In the genomic region with DNA sequence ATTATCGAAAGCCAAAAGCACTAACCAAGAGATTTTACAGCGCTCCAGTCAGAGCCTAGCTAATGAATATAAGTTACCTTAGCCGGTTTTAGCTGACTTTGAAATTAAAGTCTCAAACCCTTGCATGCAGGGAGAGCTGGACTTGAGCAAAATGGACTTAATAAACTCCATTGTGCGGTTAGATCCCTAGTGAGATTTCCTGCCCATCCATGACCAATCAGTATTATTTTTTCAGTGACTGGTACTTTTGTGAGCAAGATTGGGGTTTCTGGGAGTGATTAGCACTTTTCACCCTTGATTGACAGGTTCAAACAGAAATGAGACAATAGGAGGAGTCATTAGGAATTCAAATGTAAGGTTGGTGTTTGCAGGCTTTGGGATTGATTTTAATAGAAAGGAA, we compare ENCODE assay signal across 24 cellular contexts.
"Had no signal": no experiment of that assay in that cellular context is flagged by ENCODE, and none has a peak within 500 bp of the region (broad histone marks: within the 10 kb centered on the region; RNA-seq: fewer than 3 reads in every experiment).

No MANE protein-coding gene starts in this region.

- H3K4me3 ChIP-seq: esophagus squamous epithelium, mucosa of descending colon, SK-N-MC, thyroid gland had no signal

- H3K27me3 ChIP-seq: esophagus squamous epithelium, thyroid gland had no signal

- H3K4me3 Mint-ChIP-seq: activated B cell treated with CpG ODN at 0.5 μM for 24 hours; activated CD8-positive, alpha-beta T cell treated with anti-CD3 and anti-CD28 coated beads for 36 hours; activated naive CD8-positive, alpha-beta T cell treated with anti-CD3 and anti-CD28 coated beads, Interleukin-2, amount 10 ng/mL, durations not matched to agents 7 days and 5 days; activated T-cell treated with anti-CD3 and anti-CD28 coated beads, Interleukin-2, amount 50 U/mL, for 24 hours; memory B cell; naive B cell; T-helper 2 cell treated with Interferon-gamma antibody and Interleukin-4, amounts not matched to agents 5 μg/mL and 100 μg/mL, for 36 hours had no signal

- H3K27ac ChIP-seq: esophagus squamous epithelium, SK-N-MC, thyroid gland had no signal

- DNase-seq: activated B cell treated with CpG ODN at 0.5 μM for 24 hours; activated CD4-positive, alpha-beta T cell treated with anti-CD3 and anti-CD28 coated beads for 48 hours; activated CD8-positive, alpha-beta T cell treated with anti-CD3 and anti-CD28 coated beads for 36 hours; activated naive CD4-positive, alpha-beta T cell treated with Interleukin-2 at 50 U/mL for 16 hours; activated naive CD8-positive, alpha-beta T cell treated with anti-CD3 and anti-CD28 coated beads, Interleukin-2, amount 10 ng/mL, durations not matched to agents 7 days and 5 days; activated T-cell treated with anti-CD3 and anti-CD28 coated beads, Interleukin-2, amount 50 U/mL, for 24 hours; amygdala; cerebellar nuclear complex; cortex of kidney; effector CD8-positive, alpha-beta T cell; esophagus squamous epithelium; hippocampal formation; kidney; mucosa of descending colon; naive B cell; occipital lobe; posterior cingulate gyrus; stimulated activated CD8-positive, alpha-beta memory T cell treated with anti-CD3 and anti-CD28 coated beads, Interleukin-4, amount 100 ng/mL, for 48 hours; stimulated activated naive CD4-positive, alpha-beta T cell treated with Interleukin-2 at 50 U/mL for 16 hours; thyroid gland had no signal

- H3K4me1 ChIP-seq: esophagus squamous epithelium, thyroid gland had no signal

- H3K27me3 Mint-ChIP-seq: activated B cell treated with CpG ODN at 0.5 μM for 24 hours; activated CD8-positive, alpha-beta T cell treated with anti-CD3 and anti-CD28 coated beads for 36 hours; activated naive CD8-positive, alpha-beta T cell treated with anti-CD3 and anti-CD28 coated beads, Interleukin-2, amount 10 ng/mL, durations not matched to agents 7 days and 5 days; activated T-cell treated with anti-CD3 and anti-CD28 coated beads, Interleukin-2, amount 50 U/mL, for 24 hours; naive B cell had no signal

- H3K4me1 Mint-ChIP-seq: activated B cell treated with CpG ODN at 0.5 μM for 24 hours; activated naive CD8-positive, alpha-beta T cell treated with anti-CD3 and anti-CD28 coated beads, Interleukin-2, amount 10 ng/mL, durations not matched to agents 7 days and 5 days; memory B cell had no signal

- H3K9me3 ChIP-seq: esophagus squamous epithelium, mucosa of descending colon, thyroid gland had no signal

- H3K9me3 Mint-ChIP-seq: activated B cell treated with CpG ODN at 0.5 μM for 24 hours; activated CD8-positive, alpha-beta T cell treated with anti-CD3 and anti-CD28 coated beads for 36 hours; activated naive CD8-positive, alpha-beta T cell treated with anti-CD3 and anti-CD28 coated beads, Interleukin-2, amount 10 ng/mL, durations not matched to agents 7 days and 5 days; activated T-cell treated with anti-CD3 and anti-CD28 coated beads, Interleukin-2, amount 50 U/mL, for 24 hours; activated T-helper 2 cell treated with anti-CD3 and anti-CD28 coated beads, Interferon-gamma antibody, Interleukin-2, Interleukin-4, amounts not matched to agents 10 μg/mL and 5 μg/mL and 100 μg/mL, durations not matched to agents 14 hours and 24 hours and 36 hours; memory B cell; T-helper 2 cell treated with Interferon-gamma antibody and Interleukin-4, amounts not matched to agents 5 μg/mL and 100 μg/mL, for 36 hours had no signal

- H3K36me3 Mint-ChIP-seq: activated naive CD8-positive, alpha-beta T cell treated with anti-CD3 and anti-CD28 coated beads, Interleukin-2, amount 10 ng/mL, durations not matched to agents 7 days and 5 days; memory B cell; naive B cell had no signal

- ATAC-seq: activated CD8-positive, alpha-beta T cell treated with anti-CD3 and anti-CD28 coated beads for 36 hours had no signal

- H3K36me3 ChIP-seq: esophagus squamous epithelium, thyroid gland had no signal

- H3K27ac Mint-ChIP-seq: activated B cell treated with CpG ODN at 0.5 μM for 24 hours; activated CD8-positive, alpha-beta T cell treated with anti-CD3 and anti-CD28 coated beads for 36 hours; activated naive CD8-positive, alpha-beta T cell treated with anti-CD3 and anti-CD28 coated beads, Interleukin-2, amount 10 ng/mL, durations not matched to agents 7 days and 5 days; activated T-cell treated with anti-CD3 and anti-CD28 coated beads, Interleukin-2, amount 50 U/mL, for 24 hours; activated T-helper 2 cell treated with anti-CD3 and anti-CD28 coated beads, Interferon-gamma antibody, Interleukin-2, Interleukin-4, amounts not matched to agents 10 μg/mL and 5 μg/mL and 100 μg/mL, durations not matched to agents 14 hours and 24 hours and 36 hours; memory B cell; naive B cell; T-helper 2 cell treated with Interferon-gamma antibody and Interleukin-4, amounts not matched to agents 5 μg/mL and 100 μg/mL, for 36 hours had no signal
